12 cellular contexts compared by ENCODE assay signal in the genomic region with DNA sequence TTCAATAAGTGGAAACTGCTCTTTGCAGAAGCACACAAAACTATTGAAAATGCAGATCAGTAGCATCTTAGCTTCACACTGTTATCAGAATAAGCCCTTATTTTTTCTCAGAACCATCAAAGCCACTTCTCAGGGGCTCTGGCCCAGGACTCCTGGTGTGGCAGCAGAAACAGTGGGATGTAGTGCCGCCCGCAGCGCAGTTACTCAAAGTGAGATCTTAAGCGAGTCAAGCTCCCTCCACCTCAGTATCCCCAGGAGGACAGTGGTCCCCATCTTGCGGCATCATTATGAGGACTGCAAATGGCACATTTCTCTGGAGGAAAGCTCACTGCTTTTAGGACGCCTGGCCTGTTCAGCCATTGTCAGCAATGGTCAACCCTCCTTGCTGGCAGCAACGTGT.
DNase-seq lines count a peak whose midpoint lies in the region; ATAC-seq, FAIRE-seq and TF ChIP-seq lines count a peak whose summit lies in the region.
"Had no signal": no experiment of that assay in that cellular context is flagged by ENCODE, and none has a peak within 500 bp of the region (broad histone marks: within the 10 kb centered on the region; RNA-seq: fewer than 3 reads in every experiment).

No MANE protein-coding gene starts in this region.

- POLR2A ChIA-PET in A549 (lab: Yijun Ruan, JAX) (interaction anchor here (1.0 to 1.6 kb wide), 3 partner anchors 29 to 59 kb away, joined by 4 to 10 read pairs (median 6); no protein-coding TSS in a partner anchor), IMR-90 (lab: Charles Lee; ENCODE audit: unreplicated experiment) (no interaction called here)

- H2AK5ac ChIP-seq in IMR-90 (ENCODE audit: low read depth, low read length) (peak overlapping the region; percentile 98), trophoblast cell (ENCODE audit: low read length) (no peak overlapping the region)

- peak overlapping the region; percentile 32 for H3K56ac ChIP-seq in IMR-90 (ENCODE audit: extremely low read depth, insufficient read depth, low read length)

- peak overlapping the region; percentile 92 for H3K4ac ChIP-seq in IMR-90 (ENCODE audit: low read depth, low read length)
- no peak overlapping the region for H3K4ac ChIP-seq in trophoblast cell (ENCODE audit: low read depth, low read length)

- H4K91ac ChIP-seq in IMR-90 (ENCODE audit: insufficient read depth, low read depth, low read length), result peak overlapping the region; percentile 92
- H4K91ac ChIP-seq in trophoblast cell (ENCODE audit: low read depth, low read length), result no peak overlapping the region

- H3K9me3 ChIP-seq in A549 (no peaks in the 10 kb centered on the region), IMR-90 (ENCODE audit: control insufficient read depth, insufficient read depth, low read length) (no peaks in the 10 kb centered on the region), esophagus muscularis mucosa (no peaks in the 10 kb centered on the region), trophoblast cell (ENCODE audit: insufficient read depth, low read depth, low read length) (no peaks in the 10 kb centered on the region), aorta (ENCODE audit: control insufficient read depth, low read length) (no peaks in the 10 kb centered on the region)
- H3K9me3 ChIP-seq: BLaER1, prostate gland had no signal

- 90% methylated on average over 7 of the region's 7 CpGs for WGBS in A549 (ENCODE audit: missing lambda C conversion rate)
- 94% methylated on average over 6 of the region's 7 CpGs; no CpG with 5 or more reads in 1 of the 2 experiments for WGBS in IMR-90 (ENCODE audit: extremely low coverage in 2 of 2, insufficient read length in 1 of 2), 2 experiments
- WGBS in esophagus muscularis mucosa, result 96% methylated on average over 3 of the region's 7 CpGs
- no CpG with 5 or more reads among the region's 7 CpGs for WGBS in trophoblast cell (ENCODE audit: extremely low coverage, insufficient coverage, insufficient read length)
- WGBS in aorta, 2 donors, result 93 to 95% methylated on average over 7 of the region's 7 CpGs

- no peak overlapping the region for H2AFZ ChIP-seq in IMR-90 (replicated peaks; ENCODE audit: low read length, poor library complexity)
- no peak overlapping the region for H2AFZ ChIP-seq in trophoblast cell (ENCODE audit: insufficient read depth, low read length, poor library complexity)

- no peak for TF ChIP-seq POLR2A in A549 (IDR thresholded peaks at IDR 0.05; ENCODE audit: low read length)
- no peak for TF ChIP-seq POLR2A in IMR-90 (IDR thresholded peaks at IDR 0.05; ENCODE audit: low read depth, low read length)
- no peak for TF ChIP-seq POLR2A in esophagus muscularis mucosa (IDR thresholded peaks at IDR 0.05; ENCODE audit: low read depth)

- intact Hi-C loops in IMR-90 (cut with micrococcal nuclease), result no loop called here
- intact Hi-C loops in esophagus muscularis mucosa (cut with DNase I), result no loop called here
- intact Hi-C loops in aorta (cut with DNase I), result loop anchor here in 1 of 2 donors (5.0 kb wide), 1 partner anchor 35 kb away; no protein-coding TSS in a partner anchor
- intact Hi-C loops in posterior vena cava (cut with DNase I), result no loop called here

- peak overlapping the region; percentile 82 to 89 for H4K8ac ChIP-seq in IMR-90 (ENCODE audit: low read depth in 2 of 2, low read length in 2 of 2)
- H4K8ac ChIP-seq in trophoblast cell (ENCODE audit: low read depth, low read length), result no peak overlapping the region

- H3K27me3 ChIP-seq in IMR-90 (ENCODE audit: control insufficient read depth, insufficient read depth, low read length) (no peaks in the 10 kb centered on the region), esophagus muscularis mucosa (no peaks in the 10 kb centered on the region), trophoblast cell (ENCODE audit: insufficient read depth, low read length) (no peaks in the 10 kb centered on the region), aorta (ENCODE audit: control insufficient read depth in 1 of 2, insufficient read depth in 2 of 2, low read length in 1 of 2) (no peaks in the 10 kb centered on the region)
- H3K27me3 ChIP-seq: BLaER1 had no signal

- no peak overlapping the region for H2BK12ac ChIP-seq in trophoblast cell (ENCODE audit: low read length)

- peaks cover 22% of the 10 kb centered on the region for H3K9me1 ChIP-seq in IMR-90 (ENCODE audit: insufficient read depth, low read length)

- TF ChIP-seq CTCF in A549 (IDR thresholded peaks at IDR 0.05), result no peak
- no peak for TF ChIP-seq CTCF in IMR-90 (conservative IDR thresholded peaks at IDR 0.05; ENCODE audit: low read depth, low read length)
- TF ChIP-seq CTCF in esophagus muscularis mucosa (IDR thresholded peaks at IDR 0.05), result no peak

- H3K23ac ChIP-seq in IMR-90 (ENCODE audit: low read depth, low read length) (peak overlapping the region; percentile 61; the same call in 1 of the 2 replicates), trophoblast cell (ENCODE audit: low read length) (no peak overlapping the region)

- DNase-seq in A549 (ENCODE audit: low read depth in 1 of 2, low spot score in 1 of 2), result no peak
- no peak for DNase-seq in IMR-90
- DNase-seq in esophagus muscularis mucosa (ENCODE audit: extremely low spot score), result no peak
- DNase-seq in trophoblast cell, result no peak
- no peak for DNase-seq in G401 (ENCODE audit: low spot score)
- no peak for DNase-seq in COLO668 (lab: John Stamatoyannopoulos, UW; ENCODE audit: unreplicated experiment)
- no peak for DNase-seq in aorta
- no peak for DNase-seq in posterior vena cava (ENCODE audit: low spot score)
- DNase-seq: NCI-H446 had no signal

- peak overlapping the region; percentile 77; the same call in 2 of the 3 replicates for H2BK15ac ChIP-seq in IMR-90 (ENCODE audit: low read depth, low read length)

- BruUV-seq in IMR-90 (replicated peaks; lab: Mats Ljungman, UMichigan), result no TSS peak

- H4K12ac ChIP-seq in trophoblast cell (ENCODE audit: low read depth, low read length), result no peak overlapping the region

- peak overlapping the region; percentile 80 for H3K14ac ChIP-seq in IMR-90 (replicated peaks; ENCODE audit: low read depth, low read length)
- no peak overlapping the region for H3K14ac ChIP-seq in trophoblast cell (ENCODE audit: low read length)

- peaks cover 1% of the 10 kb centered on the region for H3K79me2 ChIP-seq in trophoblast cell (ENCODE audit: control insufficient read depth, insufficient read depth, low read length, poor library complexity)

- dilution Hi-C loops in IMR-90 (cut with HindIII; ENCODE audit: low sequenced_read_pairs, unreplicated experiment), result no loop called here

- H3K27ac ChIP-seq in A549 (peak overlapping the region; percentile 92 to 95), IMR-90 (ENCODE audit: insufficient read depth, low read length) (peak overlapping the region; percentile 88), esophagus muscularis mucosa (replicated peaks in 1 of 4) (peak overlapping the region; percentile 49 to 69 (median 62)), trophoblast cell (ENCODE audit: low read depth, low read length) (no peak overlapping the region), aorta (ENCODE audit: low read depth in 1 of 2, low read length in 2 of 2) (peak overlapping the region in 1 of 2 donors; percentile 58)
- H3K27ac ChIP-seq: BLaER1, prostate gland had no signal

- TF ChIP-seq EP300 in A549 (IDR thresholded peaks at IDR 0.05) (no peak), esophagus muscularis mucosa (IDR thresholded peaks at IDR 0.05) (no peak)

- H3K18ac ChIP-seq in IMR-90 (ENCODE audit: low read depth, low read length), result peak overlapping the region; percentile 71
- H3K18ac ChIP-seq in trophoblast cell (ENCODE audit: low read length), result no peak overlapping the region

- no peak for TF ChIP-seq RAD21 in A549 (conservative IDR thresholded peaks at IDR 0.05 in 1 of 2, IDR thresholded peaks at IDR 0.05 in 1 of 2)
- TF ChIP-seq RAD21 in IMR-90 (IDR thresholded peaks at IDR 0.05; ENCODE audit: low read length), result no peak

- ATAC-seq in A549 (no peak), IMR-90 (ENCODE audit: low read depth) (no peak), aorta (ENCODE audit: low FRiP score) (no peak)

- no peak overlapping the region for H3K4me3 ChIP-seq in A549
- H3K4me3 ChIP-seq in IMR-90 (ENCODE audit: insufficient read depth, low read depth, low read length), result no peak overlapping the region
- H3K4me3 ChIP-seq in esophagus muscularis mucosa, result no peak overlapping the region
- H3K4me3 ChIP-seq in trophoblast cell (ENCODE audit: low read depth, low read length), result no peak overlapping the region
- no peak overlapping the region for H3K4me3 ChIP-seq in aorta (ENCODE audit: low read length in 2 of 2)
- H3K4me3 ChIP-seq: BLaER1, prostate gland had no signal

- CTCF ChIA-PET in A549 (lab: Yijun Ruan, JAX) (interaction anchor here (1.8 to 2.0 kb wide), 2 partner anchors 72 to 139 kb away, joined by 4 to 7 read pairs; no protein-coding TSS in a partner anchor), IMR-90 (lab: Yijun Ruan, JAX) (interaction anchor here (0.8 to 1.4 kb wide), 3 partner anchors 29 to 135 kb away, joined by 3 to 5 read pairs (median 4); no protein-coding TSS in a partner anchor)

- H3K9ac ChIP-seq in IMR-90 (ENCODE audit: low read depth, low read length) (peak overlapping the region; percentile 15; the same call in 1 of the 2 replicates), trophoblast cell (ENCODE audit: low read length) (no peak overlapping the region)
- H3K9ac ChIP-seq: BLaER1 had no signal

- H2BK120ac ChIP-seq in IMR-90 (ENCODE audit: low read depth, low read length), result peak overlapping the region; percentile 98
- peak overlapping the region; percentile 10 for H2BK120ac ChIP-seq in trophoblast cell (ENCODE audit: insufficient read depth, low read length, poor library complexity)

- H3K4me1 ChIP-seq in A549, result peaks cover 73% of the 10 kb centered on the region
- peaks cover 35% of the 10 kb centered on the region for H3K4me1 ChIP-seq in IMR-90 (ENCODE audit: control insufficient read depth, insufficient read depth, low read length)
- peaks cover 53 to 62% (median 56%) of the 10 kb centered on the region in 4 donors for H3K4me1 ChIP-seq in esophagus muscularis mucosa
- H3K4me1 ChIP-seq in trophoblast cell (ENCODE audit: control insufficient read depth in 1 of 2, insufficient read depth in 2 of 2, low read length in 2 of 2), result peaks cover 13 to 20% of the 10 kb centered on the region in 2 experiments
- H3K4me1 ChIP-seq in aorta (ENCODE audit: control insufficient read depth in 1 of 2, insufficient read depth in 2 of 2, low read length in 2 of 2), result peaks cover 0 to 3% of the 10 kb centered on the region in 2 donors
- H3K4me1 ChIP-seq: prostate gland had no signal

- H3K36me3 ChIP-seq in IMR-90 (ENCODE audit: control insufficient read depth, insufficient read depth, low read length) (no peaks in the 10 kb centered on the region), esophagus muscularis mucosa (no peaks in the 10 kb centered on the region), trophoblast cell (ENCODE audit: control insufficient read depth in 1 of 2, insufficient read depth in 2 of 2, low read length in 2 of 2) (no peaks in the 10 kb centered on the region), aorta (ENCODE audit: control insufficient read depth in 1 of 2, insufficient read depth in 2 of 2, low read length in 1 of 2) (no peaks in the 10 kb centered on the region)
- H3K36me3 ChIP-seq: prostate gland had no signal

- H2BK5ac ChIP-seq in IMR-90 (ENCODE audit: low read depth, low read length, poor library complexity, severe bottlenecking), result peak overlapping the region; percentile 93
- no peak overlapping the region for H2BK5ac ChIP-seq in trophoblast cell (ENCODE audit: low read depth, low read length, poor library complexity)

- peak overlapping the region; percentile 69 for H2AK9ac ChIP-seq in IMR-90 (replicated peaks; ENCODE audit: low read depth, low read length, poor library complexity)

- H4K5ac ChIP-seq in IMR-90 (ENCODE audit: low read depth, low read length), result peak overlapping the region; percentile 100

- in situ Hi-C loops in IMR-90 (cut with MboI; ENCODE audit: low sequenced_read_pairs) (no loop called here), G401 (cut with HindIII; ENCODE audit: low sequenced_read_pairs) (no loop called here)

- no peak for FAIRE-seq in A549 (lab: Jason Lieb, UNC)
- FAIRE-seq: urothelium cell line had no signal

- H2BK20ac ChIP-seq in IMR-90 (ENCODE audit: low read depth, low read length), result peak overlapping the region; percentile 94

- H4K20me1 ChIP-seq in IMR-90 (ENCODE audit: insufficient read depth, low read length), result no peaks in the 10 kb centered on the region

- H3K79me1 ChIP-seq in IMR-90 (ENCODE audit: low read depth in 1 of 2, low read length in 2 of 2), result peaks cover 0 to 28% of the 10 kb centered on the region in 2 experiments; a peak in 3 of 4 replicates
- H3K79me1 ChIP-seq in trophoblast cell (ENCODE audit: low read length), result peaks cover 2% of the 10 kb centered on the region

- H3K4me2 ChIP-seq in A549 (peak overlapping the region; percentile 63), IMR-90 (ENCODE audit: low read depth, low read length) (no peak overlapping the region), trophoblast cell (ENCODE audit: low read length) (no peak overlapping the region)
- H3K4me2 ChIP-seq: BLaER1 had no signal
